ENCODE assay signal across 17 cellular contexts in genomic region chr6:6818078-6818639, GRCh38.
"Had no signal": no experiment of that assay in that cellular context is flagged by ENCODE, and none has a peak within 500 bp of the region (broad histone marks: within the 10 kb centered on the region; RNA-seq: fewer than 3 reads in every experiment).

No MANE protein-coding gene starts in this region.

- H3K27ac ChIP-seq: pancreas, psoas muscle, right atrium auricular region, tibial artery, WERI-Rb-1 had no signal

- H3K4me1 ChIP-seq: pancreas, psoas muscle, right atrium auricular region, tibial artery had no signal

- H3K27ac Mint-ChIP-seq: activated naive CD8-positive, alpha-beta T cell treated with anti-CD3 and anti-CD28 coated beads for 36 hours; nephron; stimulated activated naive CD8-positive, alpha-beta T cell treated with anti-CD3 and anti-CD28 coated beads, Interleukin-15, amount 100 ng/mL, for 72 hours; T-helper 2 cell treated with Interferon-gamma antibody and Interleukin-4, amounts not matched to agents 5 μg/mL and 100 μg/mL, for 36 hours had no signal

- FAIRE-seq: astrocyte, frontal cortex, pancreas had no signal

- H3K9me3 ChIP-seq: pancreas, psoas muscle, right atrium auricular region, tibial artery had no signal

- ATAC-seq: left ventricle myocardium superior; pancreas; psoas muscle; stimulated activated naive CD8-positive, alpha-beta T cell treated with anti-CD3 and anti-CD28 coated beads, Interleukin-15, amount 100 ng/mL, for 72 hours had no signal

- H3K36me3 Mint-ChIP-seq: activated naive CD8-positive, alpha-beta T cell treated with anti-CD3 and anti-CD28 coated beads for 36 hours had no signal

- H3K27me3 ChIP-seq: pancreas, right atrium auricular region had no signal

- H3K4me3 Mint-ChIP-seq: activated naive CD8-positive, alpha-beta T cell treated with anti-CD3 and anti-CD28 coated beads for 36 hours; nephron; stimulated activated naive CD8-positive, alpha-beta T cell treated with anti-CD3 and anti-CD28 coated beads, Interleukin-15, amount 100 ng/mL, for 72 hours; T-helper 2 cell treated with Interferon-gamma antibody and Interleukin-4, amounts not matched to agents 5 μg/mL and 100 μg/mL, for 36 hours had no signal

- DNase-seq: activated naive CD8-positive, alpha-beta T cell treated with anti-CD3 and anti-CD28 coated beads for 36 hours; activated T-cell treated with anti-CD3 and anti-CD28 coated beads, Interleukin-2, amount 50 U/mL, for 1 hour; central memory CD4-positive, alpha-beta T cell; dermis blood vessel endothelial cell; effector CD8-positive, alpha-beta T cell; hippocampal formation; left ventricle myocardium superior; pancreas; psoas muscle; stimulated activated naive CD8-positive, alpha-beta T cell treated with anti-CD3 and anti-CD28 coated beads, Interleukin-15, amount 100 ng/mL, for 72 hours; tibial artery; WERI-Rb-1 had no signal

- H3K9me3 Mint-ChIP-seq: activated naive CD8-positive, alpha-beta T cell treated with anti-CD3 and anti-CD28 coated beads for 36 hours; nephron; stimulated activated naive CD8-positive, alpha-beta T cell treated with anti-CD3 and anti-CD28 coated beads, Interleukin-15, amount 100 ng/mL, for 72 hours; T-helper 2 cell treated with Interferon-gamma antibody and Interleukin-4, amounts not matched to agents 5 μg/mL and 100 μg/mL, for 36 hours had no signal

- H3K4me3 ChIP-seq: pancreas, psoas muscle, right atrium auricular region, tibial artery had no signal

- H3K36me3 ChIP-seq: pancreas, right atrium auricular region, tibial artery, WERI-Rb-1 had no signal
